Comparison of ENCODE assay signal across 8 cellular contexts in genomic region chr10:124632064-124632531, GRCh38.
A peak's percentile ranks its signal among the peaks of the same experiment; 100 is the strongest.
DNase-seq lines count a peak whose midpoint lies in the region; ATAC-seq and TF ChIP-seq lines count a peak whose summit lies in the region.

No MANE protein-coding gene starts in this region.

- H3K4me3 ChIP-seq in fibroblast of villous mesenchyme (ENCODE audit: low read depth, low read length) (no peak overlapping the region), lower leg skin (ENCODE audit: low read depth, poor library complexity, severe bottlenecking) (no peak overlapping the region)

- H3K27ac Mint-ChIP-seq in activated CD8-positive, alpha-beta T cell treated with anti-CD3 and anti-CD28 coated beads for 36 hours = no peak overlapping the region

- TF ChIP-seq POLR2A in lower leg skin (IDR thresholded peaks at IDR 0.05) = no peak

- intact Hi-C loops in activated CD8-positive, alpha-beta T cell treated with anti-CD3 and anti-CD28 coated beads for 36 hours (cut with micrococcal nuclease) = no loop called here
- intact Hi-C loops in lower leg skin (cut with DNase I; ENCODE audit: low total_unique reads) = no loop called here

- 39 to 56% methylated on average over 12 to 18 of the region's 19 CpGs for WGBS in lower leg skin, 2 donors

- DNase-seq in activated gamma-delta T cell treated with Interleukin-2 at 50 U/mL for 16 hours = peak; percentile 44
- DNase-seq in activated gamma-delta T cell (lab: John Stamatoyannopoulos, UW) = no peak
- DNase-seq in activated CD8-positive, alpha-beta T cell treated with anti-CD3 and anti-CD28 coated beads for 36 hours = peak; percentile 58
- peak; percentile 67 for DNase-seq in fibroblast of villous mesenchyme (ENCODE audit: low read depth)
- peak; percentile 31 for DNase-seq in smooth muscle cell of the brain vasculature (ENCODE audit: low read depth, low spot score)
- DNase-seq in lower leg skin (ENCODE audit: low spot score in 2 of 2) = no peak
- DNase-seq in GOT3 (lab: John Stamatoyannopoulos, UW) = no peak

- POLR2A ChIA-PET in activated CD8-positive, alpha-beta T cell treated with anti-CD3 and anti-CD28 coated beads for 36 hours (lab: Charles Lee) = interaction anchor here (0.8 kb wide), 1 partner anchor 16 kb away, joined by 3 read pairs; no protein-coding TSS in a partner anchor

- CTCF ChIA-PET in activated CD8-positive, alpha-beta T cell treated with anti-CD3 and anti-CD28 coated beads for 36 hours (lab: Charles Lee) = interaction anchor here (0.7 to 3.2 kb wide), 8 partner anchors 11 to 113 kb away, joined by 3 to 27 read pairs (median 4); partner anchors contain the start of gene FAM53B

- H3K27me3 Mint-ChIP-seq in activated CD8-positive, alpha-beta T cell treated with anti-CD3 and anti-CD28 coated beads for 36 hours = no peaks in the 10 kb centered on the region

- H3K4me3 Mint-ChIP-seq in activated CD8-positive, alpha-beta T cell treated with anti-CD3 and anti-CD28 coated beads for 36 hours = no peak overlapping the region

- H3K36me3 Mint-ChIP-seq in activated CD8-positive, alpha-beta T cell treated with anti-CD3 and anti-CD28 coated beads for 36 hours (ENCODE audit: low read depth) = peaks cover 8% of the 10 kb centered on the region

- ATAC-seq in activated CD8-positive, alpha-beta T cell treated with anti-CD3 and anti-CD28 coated beads for 36 hours = peak; percentile 57
- ATAC-seq in GM21515 (IDR thresholded peaks at IDR 0.05; ENCODE audit: unreplicated experiment) = no peak

- TF ChIP-seq CTCF in activated CD8-positive, alpha-beta T cell treated with anti-CD3 and anti-CD28 coated beads for 36 hours (IDR thresholded peaks at IDR 0.05) = peak; percentile 28
- TF ChIP-seq CTCF in fibroblast of villous mesenchyme (IDR thresholded peaks at IDR 0.05; ENCODE audit: insufficient read depth, low read depth, low read length) (peak; percentile 56), lower leg skin (IDR thresholded peaks at IDR 0.05) (no peak)

- peaks cover 9% of the 10 kb centered on the region for H3K9me3 Mint-ChIP-seq in activated CD8-positive, alpha-beta T cell treated with anti-CD3 and anti-CD28 coated beads for 36 hours

- peaks cover 41% of the 10 kb centered on the region for H3K4me1 Mint-ChIP-seq in activated CD8-positive, alpha-beta T cell treated with anti-CD3 and anti-CD28 coated beads for 36 hours (ENCODE audit: low read depth)

Comparison
In these comparisons a context has a peak if more than half of its experiments do, and no peak if none do; other contexts are left out.
1. DNase-seq: peak in activated gamma-delta T cell treated with Interleukin-2 at 50 U/mL for 16 hours (single experiment), activated CD8-positive, alpha-beta T cell treated with anti-CD3 and anti-CD28 coated beads for 36 hours (single experiment), fibroblast of villous mesenchyme (single experiment) and smooth muscle cell of the brain vasculature (single experiment); none in activated gamma-delta T cell (single experiment), lower leg skin (0 of 2) and GOT3 (single experiment).
2. CTCF ChIP-seq: peak in activated CD8-positive, alpha-beta T cell treated with anti-CD3 and anti-CD28 coated beads for 36 hours (single experiment) and fibroblast of villous mesenchyme (single experiment); none in lower leg skin (0 of 3).